In the genomic region with DNA sequence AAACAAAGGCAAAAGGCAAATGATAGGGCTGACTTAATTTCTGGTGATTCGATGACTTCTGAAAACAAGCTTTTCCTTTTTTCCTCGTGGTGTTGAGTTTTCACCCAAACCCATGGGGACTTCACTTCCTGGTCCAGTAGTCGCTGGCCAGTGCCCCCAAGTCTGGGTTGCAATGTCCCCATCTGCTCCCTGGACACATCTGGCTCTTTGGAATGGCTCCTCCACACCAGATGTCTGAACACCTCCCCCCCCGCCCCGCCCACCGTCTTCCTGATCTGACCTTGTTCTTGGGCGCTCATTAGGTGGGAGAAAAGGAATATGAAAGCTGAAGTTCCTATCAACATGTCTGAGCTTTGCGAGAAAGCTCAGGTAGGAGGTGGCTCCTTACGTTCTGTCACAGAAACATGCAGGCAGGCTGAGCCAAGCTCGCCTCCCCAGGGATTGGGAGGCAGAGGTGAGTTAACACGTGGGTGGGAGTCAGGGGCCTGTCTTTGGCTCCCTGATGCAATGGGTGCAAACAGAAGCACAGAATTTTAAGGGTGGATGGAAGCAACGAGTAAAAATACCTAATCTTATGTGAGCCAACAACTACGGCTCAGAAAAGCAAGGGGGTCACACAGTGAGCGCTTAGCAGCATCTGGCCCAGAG, we compare ENCODE assay signal across 1 cellular context.
TF ChIP-seq lines count a peak whose summit lies in the region.

No MANE protein-coding gene starts in this region.

TF ChIP-seq in H1, 55 proteins besides CTCF, POLR2A, EP300 and RAD21:
- no peak for TF ChIP-seq E2F6 (IDR thresholded peaks at IDR 0.05)
- no peak for TF ChIP-seq CBX5 (IDR thresholded peaks at IDR 0.05; ENCODE audit: low read depth, low read length)
- no peak for TF ChIP-seq YY1 (IDR thresholded peaks at IDR 0.05; ENCODE audit: low read depth, low read length)
- TF ChIP-seq CHD1 (IDR thresholded peaks at IDR 0.05; ENCODE audit: low read depth, low read length), result no peak
- TF ChIP-seq BCL11A (IDR thresholded peaks at IDR 0.05; ENCODE audit: low read depth in 2 of 2, low read length in 2 of 2), result no peak
- TF ChIP-seq HDAC2 (IDR thresholded peaks at IDR 0.05; ENCODE audit: borderline replicate concordance in 1 of 2, low read depth in 2 of 2, low read length in 2 of 2), result no peak
- TF ChIP-seq SUZ12 (IDR thresholded peaks at IDR 0.05; ENCODE audit: low read length), result no peak
- TF ChIP-seq SAP30 (IDR thresholded peaks at IDR 0.05; ENCODE audit: insufficient read depth, insufficient replicate concordance, low read length), result no peak
- no peak for TF ChIP-seq USF2 (IDR thresholded peaks at IDR 0.05; ENCODE audit: low read length)
- TF ChIP-seq HDAC6 (IDR thresholded peaks at IDR 0.05; ENCODE audit: low read depth, low read length), result no peak
- no peak for TF ChIP-seq TEAD4 (IDR thresholded peaks at IDR 0.05; ENCODE audit: low read depth, low read length)
- TF ChIP-seq TAF1 (IDR thresholded peaks at IDR 0.05; ENCODE audit: low read depth, low read length), result no peak
- no peak for TF ChIP-seq POU5F1 (IDR thresholded peaks at IDR 0.05; ENCODE audit: low read depth, low read length)
- TF ChIP-seq KDM4A (IDR thresholded peaks at IDR 0.05; ENCODE audit: low read depth, low read length, severe bottlenecking), result no peak
- TF ChIP-seq SIN3A (conservative IDR thresholded peaks at IDR 0.05 in 1 of 2, IDR thresholded peaks at IDR 0.05 in 1 of 2; ENCODE audit: low read depth in 1 of 2, low read length in 2 of 2), result no peak
- no peak for TF ChIP-seq JUND (IDR thresholded peaks at IDR 0.05; ENCODE audit: low read length)
- TF ChIP-seq RFX5 (IDR thresholded peaks at IDR 0.05; ENCODE audit: borderline replicate concordance, low read depth, low read length), result no peak
- no peak for TF ChIP-seq CREB1 (IDR thresholded peaks at IDR 0.05)
- TF ChIP-seq SP2 (IDR thresholded peaks at IDR 0.05; ENCODE audit: low read length), result no peak
